In the genomic region with DNA sequence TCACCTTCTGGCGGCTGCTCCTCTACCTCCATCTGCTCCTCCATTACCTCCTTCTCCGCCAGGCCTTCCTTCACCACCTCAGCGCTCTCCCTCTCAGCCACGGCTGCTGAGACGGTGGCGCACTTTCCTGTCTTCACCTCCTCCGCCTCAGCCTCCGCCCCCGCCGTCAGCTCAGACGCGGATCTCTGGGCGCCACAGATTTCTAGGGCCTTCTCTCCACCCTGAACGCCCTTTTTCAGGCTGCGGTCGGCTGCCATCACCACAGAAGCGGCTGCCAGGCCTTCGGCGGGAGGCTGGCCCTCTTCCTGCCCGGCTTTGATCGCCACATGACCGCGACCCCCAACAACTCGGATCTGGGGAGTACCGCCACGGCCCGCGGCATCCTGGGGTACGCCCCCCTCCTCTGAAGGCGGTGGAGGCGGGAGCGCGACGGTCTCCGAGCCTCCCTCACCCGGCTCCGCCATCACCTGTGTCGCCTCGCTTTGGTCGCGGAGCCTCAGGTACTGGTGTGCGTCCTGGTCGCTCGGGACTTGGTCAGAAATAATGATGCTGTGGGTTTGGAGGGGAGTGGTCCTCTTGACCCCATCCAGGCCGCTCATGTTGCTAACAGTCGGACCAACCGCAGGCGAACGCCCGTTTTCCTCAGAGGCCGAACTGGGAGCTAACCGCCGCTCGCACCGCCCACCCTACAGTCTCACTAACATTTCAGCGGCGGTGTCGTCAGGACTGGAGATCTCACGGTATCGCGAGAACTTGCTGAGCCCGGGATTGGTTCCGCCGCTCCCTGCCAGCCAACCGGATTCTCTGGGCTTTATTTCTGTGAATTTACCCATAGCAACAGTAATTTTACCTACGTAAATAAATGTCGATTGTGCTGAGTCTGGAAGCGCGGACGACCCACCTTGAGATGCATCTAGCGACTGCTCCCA, we compare ENCODE assay signal across 8 cellular contexts. TPM values are rescaled to one million over a fixed set of nuclear protein-coding genes. Genes with fewer than 3 reads are reported as not detected.
DNase-seq lines count a peak whose midpoint lies in the region; ATAC-seq, FAIRE-seq and TF ChIP-seq lines count a peak whose summit lies in the region.

TSPYL1 (minus strand) TSS at position 699 of the 929 bp plus-strand sequence; CDS start at position 599, 100 bp downstream.

- TF ChIP-seq RAD21 in H1 (IDR thresholded peaks at IDR 0.05 in 1 of 2, conservative IDR thresholded peaks at IDR 0.05 in 1 of 2; ENCODE audit: low read depth in 2 of 2, low read length in 2 of 2) = 0 out of 4 replicates have a peak, but pooled peaks of 1 of the 2 experiments have one; percentile 5

- H3K27me3 ChIP-seq in H1 (replicated peaks in 1 of 4; ENCODE audit: control insufficient read depth in 3 of 4, extremely low read depth in 1 of 4, insufficient read depth in 3 of 4, low read length in 3 of 4) = no peaks in the 10 kb centered on the region

- H3K56ac ChIP-seq in H1 (replicated peaks; ENCODE audit: insufficient read length, low read depth, low read length) = peak within 1 kb of the TSS; percentile 79

- H3K4me3 ChIP-seq in H1 (ENCODE audit: extremely low read depth in 1 of 4, insufficient read depth in 2 of 4, low read depth in 3 of 4, low read length in 4 of 4) = peak within 1 kb of the TSS; percentile 89 to 100 (median 92)

- H4K91ac ChIP-seq in H1 (replicated peaks; ENCODE audit: insufficient read length, low read length) = peak within 1 kb of the TSS; percentile 83

- H3K36me3 Mint-ChIP-seq in memory B cell = peaks cover 21% of the 10 kb centered on the region

- H2AK5ac ChIP-seq in H1 (ENCODE audit: low read depth, low read length) = peak within 1 kb of the TSS; percentile 66; the same call in 1 of the 2 replicates

- no peak for TF ChIP-seq EP300 in H1 (IDR thresholded peaks at IDR 0.05; ENCODE audit: borderline replicate concordance in 1 of 2, low read depth in 2 of 2, low read length in 2 of 2)

- H3K36me3 ChIP-seq in H1 (ENCODE audit: control insufficient read depth in 2 of 4, insufficient read depth in 4 of 4, low read length in 3 of 4) = peaks cover 2 to 12% (median 4%) of the 10 kb centered on the region in 4 experiments; a peak in 3 of 8 replicates

- peaks cover 6% of the 10 kb centered on the region for H3K79me1 ChIP-seq in H1 (ENCODE audit: low read depth, low read length)

- no peaks in the 10 kb centered on the region for H3K9me3 Mint-ChIP-seq in memory B cell

- H3K79me2 ChIP-seq in H1 (ENCODE audit: control insufficient read depth in 1 of 2, insufficient read depth in 2 of 2, low read length in 2 of 2) = peaks cover 10 to 46% of the 10 kb centered on the region in 2 experiments

- POLR2A ChIA-PET in H1 (lab: Charles Lee; ENCODE audit: partially characterized antibody) = interaction anchor here (0.6 to 4.5 kb wide), 33 partner anchors 9 to 607 kb away, joined by 3 to 37 read pairs (median 3); partner anchors contain the start of genes DSE, RSPH4A and TSPYL4

- no peak for TF ChIP-seq CTCF in H1 (IDR thresholded peaks at IDR 0.05; ENCODE audit: control extremely low read depth in 1 of 3, insufficient read depth in 1 of 3, low read depth in 1 of 3, low read length in 3 of 3)

- H3K23ac ChIP-seq in H1 (ENCODE audit: insufficient read length) = no peak within 1 kb of the TSS

- H2BK120ac ChIP-seq in H1 (replicated peaks; ENCODE audit: low read depth, low read length) = no peak within 1 kb of the TSS

- peak within 1 kb of the TSS; percentile 85 to 100 (median 98) for H3K9ac ChIP-seq in H1 (replicated peaks in 1 of 4; ENCODE audit: extremely low read depth in 1 of 4, low read depth in 3 of 4, low read length in 3 of 4)

- peak; percentile 93 for ATAC-seq in GM21367 (IDR thresholded peaks at IDR 0.05; ENCODE audit: unreplicated experiment)
- peak; percentile 86 for ATAC-seq in memory B cell (ENCODE audit: low read depth)

- FAIRE-seq in HTR-8/SVneo (lab: Jason Lieb, UNC) (no peak), H1 (lab: Jason Lieb, UNC) (peak; percentile 63)

- H2BK15ac ChIP-seq in H1 (ENCODE audit: low read length) = no peak within 1 kb of the TSS

- WGBS in H1 (ENCODE audit: extremely low coverage in 1 of 2, insufficient coverage in 1 of 2, insufficient read length in 1 of 2, insufficient replicate concordance in 2 of 2, low coverage in 1 of 2, low lambda C conversion rate in 2 of 2, missing lambda C conversion rate in 1 of 2), 2 experiments = 1% methylated on average over 44 of the region's 71 CpGs; no CpG with 5 or more reads in 1 of the 2 experiments

- peak within 1 kb of the TSS; percentile 54 for H2BK12ac ChIP-seq in H1 (ENCODE audit: low read depth, low read length)

- CTCF ChIA-PET in H1 (lab: Charles Lee; ENCODE audit: partially characterized antibody) = interaction anchor here (0.6 to 5.3 kb wide), 10 partner anchors 9 to 343 kb away, joined by 3 to 32 read pairs (median 4); no protein-coding TSS in a partner anchor

- DNase-seq in COR-L47 (lab: John Stamatoyannopoulos, UW) (peak; percentile 89), HTR-8/SVneo (ENCODE audit: insufficient read length, low spot score) (peak; percentile 94), NOMO-1 treated with dmso at 0.1 percent for 144 hours (lab: John Stamatoyannopoulos, UW; ENCODE audit: unreplicated experiment) (peak; percentile 92), H1 (ENCODE audit: low read depth in 1 of 2, low spot score in 2 of 2) (peak; percentile 84 to 95), memory B cell (ENCODE audit: low spot score in 2 of 2) (peak; percentile 90 to 92)
- DNase-seq in activated CD8-positive, alpha-beta memory T cell treated with anti-CD3 and anti-CD28 coated beads for 48 hours (ENCODE audit: low read depth in 2 of 3, low spot score in 2 of 3) = peak; percentile 73 to 84 (median 80)
- peak; percentile 79 for DNase-seq in stimulated activated CD8-positive, alpha-beta memory T cell treated with anti-CD3 and anti-CD28 coated beads, Interleukin-12 subunit alpha, Interleukin-12 subunit beta, amount 100 ng/mL, for 24 hours (ENCODE audit: extremely low read depth)

- H3K4me2 ChIP-seq in H1 (ENCODE audit: insufficient read depth in 1 of 2, low read depth in 2 of 2, low read length in 2 of 2) = peak within 1 kb of the TSS; percentile 82 to 98

- peaks cover 43% of the 10 kb centered on the region for H3K4me1 Mint-ChIP-seq in memory B cell

- no peaks in the 10 kb centered on the region for H3K27me3 Mint-ChIP-seq in memory B cell

- H3K23me2 ChIP-seq in H1 (ENCODE audit: low read depth, low read length) = peaks cover 6% of the 10 kb centered on the region

- H2BK5ac ChIP-seq in H1 (ENCODE audit: low read depth, low read length) = peak within 1 kb of the TSS; percentile 90

- peak within 1 kb of the TSS; percentile 91 for H3K18ac ChIP-seq in H1 (ENCODE audit: extremely low read depth, low read length)

- no peak within 1 kb of the TSS for H3K14ac ChIP-seq in H1 (ENCODE audit: insufficient read length)

- peaks cover 10 to 14% of the 10 kb centered on the region in 2 experiments for H4K20me1 ChIP-seq in H1 (replicated peaks in 1 of 2; ENCODE audit: control insufficient read depth in 1 of 2, insufficient read depth in 2 of 2, low read length in 2 of 2)

- peak within 1 kb of the TSS; percentile 98 for H3K27ac Mint-ChIP-seq in memory B cell

- peak within 1 kb of the TSS; percentile 93 for H4K5ac ChIP-seq in H1 (ENCODE audit: insufficient read length, low read depth, low read length)

- peak within 1 kb of the TSS; percentile 96 for H3K27ac ChIP-seq in H1 (ENCODE audit: low read depth, low read length)

- peak; percentile 90 to 99 for TF ChIP-seq POLR2A in H1 (IDR thresholded peaks at IDR 0.05; ENCODE audit: control extremely low read depth in 1 of 2, low read depth in 2 of 2, low read length in 2 of 2)

- H2AFZ ChIP-seq in H1 (ENCODE audit: low read length) = peak within 1 kb of the TSS; percentile 69

- H4K8ac ChIP-seq in H1 (ENCODE audit: extremely low read depth, insufficient read depth, low read length) = peak within 1 kb of the TSS; percentile 94

- no peaks in the 10 kb centered on the region for H3K9me3 ChIP-seq in H1 (ENCODE audit: insufficient read depth in 2 of 2, low read depth in 1 of 2, low read length in 1 of 2)

- H3K4me3 Mint-ChIP-seq in memory B cell = peak within 1 kb of the TSS; percentile 97

- peak within 1 kb of the TSS; percentile 41 for H3K4ac ChIP-seq in H1 (replicated peaks; ENCODE audit: insufficient read length, low read depth, low read length)

- H3K4me1 ChIP-seq in H1 (replicated peaks in 1 of 4; ENCODE audit: control insufficient read depth in 3 of 4, insufficient read depth in 4 of 4, low read length in 3 of 4) = peaks cover 3 to 14% (median 10%) of the 10 kb centered on the region in 4 experiments; a peak in 5 of 7 replicates

- H2BK20ac ChIP-seq in H1 (ENCODE audit: low read length) = no peak within 1 kb of the TSS

TF ChIP-seq in H1, 55 proteins besides CTCF, POLR2A, EP300 and RAD21 (continues in another document):
- no peak for TF ChIP-seq SP2 (IDR thresholded peaks at IDR 0.05; ENCODE audit: low read length)
- no peak for TF ChIP-seq MAFK (IDR thresholded peaks at IDR 0.05; ENCODE audit: low read depth, low read length)
- no peak for TF ChIP-seq RNF2 (IDR thresholded peaks at IDR 0.05; ENCODE audit: borderline replicate concordance, low read depth, low read length, missing control alignments, poor library complexity, severe bottlenecking)
- TF ChIP-seq CHD1 (IDR thresholded peaks at IDR 0.05; ENCODE audit: low read depth, low read length) = no peak
- TF ChIP-seq, protein P1, sequence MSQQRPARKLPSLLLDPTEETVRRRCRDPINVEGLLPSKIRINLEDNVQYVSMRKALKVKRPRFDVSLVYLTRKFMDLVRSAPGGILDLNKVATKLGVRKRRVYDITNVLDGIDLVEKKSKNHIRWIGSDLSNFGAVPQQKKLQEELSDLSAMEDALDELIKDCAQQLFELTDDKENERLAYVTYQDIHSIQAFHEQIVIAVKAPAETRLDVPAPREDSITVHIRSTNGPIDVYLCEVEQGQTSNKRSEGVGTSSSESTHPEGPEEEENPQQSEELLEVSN (IDR thresholded peaks at IDR 0.05) = 0 out of 2 replicates have a peak, but pooled peaks have one; percentile 7
- TF ChIP-seq SAP30 (IDR thresholded peaks at IDR 0.05; ENCODE audit: insufficient read depth, insufficient replicate concordance, low read length) = peak; percentile 68
- TF ChIP-seq NRF1 (IDR thresholded peaks at IDR 0.05; ENCODE audit: low read depth, low read length) = no peak
- no peak for TF ChIP-seq KDM1A (IDR thresholded peaks at IDR 0.05; ENCODE audit: borderline replicate concordance, low read length)
- no peak for TF ChIP-seq KDM5A (IDR thresholded peaks at IDR 0.05; ENCODE audit: low read length)
- TF ChIP-seq RBBP5 (IDR thresholded peaks at IDR 0.05; ENCODE audit: borderline replicate concordance, low read depth, low read length) = peak; percentile 76

RNA-seq across cellular contexts. Expression of gene TSPYL1, which starts in this region (rescaled TPM):
- 77.9 and 79.1 TPM in 2 replicates for total RNA-seq in H1 (2021; fragmentation: NEBNext Ultra II Directional; extraction: Animal tissue kit (Norgen Biotek cat#: 25700))
- 31.5 and 33.2 TPM in 2 replicates for polyA plus RNA-seq in H1 (2011; rRNA removed)
- polyA plus RNA-seq in H1 (2011; cell fraction: cytosol; rRNA removed) = 27.3 TPM
- 19.8 TPM for polyA plus RNA-seq in H1 (2011; cell fraction: nucleus; rRNA removed)
- polyA plus RNA-seq in H1 (2012, experiment 1 of 2) = 36.6 to 49.2 TPM (median 41.4 TPM) in 4 replicates
- polyA plus RNA-seq in H1 (2012, experiment 2 of 2) = 19.4 TPM
- 35.9 TPM for polyA plus RNA-seq in H1 (2013, experiment 1 of 2)
- 35.1 TPM for polyA plus RNA-seq in H1 (2013, experiment 2 of 2)
- polyA minus RNA-seq in H1 (2011; rRNA and poly(A)+ RNA removed) = 86.5 and 91.0 TPM in 2 replicates
- polyA minus RNA-seq in H1 (2011; cell fraction: cytosol; rRNA and poly(A)+ RNA removed) = 37.2 TPM
- polyA minus RNA-seq in H1 (2011; cell fraction: nucleus; rRNA and poly(A)+ RNA removed) = 34.1 TPM

Comparison
In these comparisons a context has a peak if more than half of its experiments do, and no peak if none do; other contexts are left out.
1. Peak in every context shown above with its lines: DNase-seq, ATAC-seq, H3K4me3 ChIP-seq and H3K27ac ChIP-seq.